In genomic region chr1:60562715-60563114, GRCh38 we compare ENCODE assay signal across 22 cellular contexts.
"Had no signal": no experiment of that assay in that cellular context is flagged by ENCODE, and none has a peak within 500 bp of the region (broad histone marks: within the 10 kb centered on the region; RNA-seq: fewer than 3 reads in every experiment).

No MANE protein-coding gene starts in this region.

- H3K4me3 ChIP-seq: coronary artery, lower lobe of right lung, ovary, psoas muscle, right lobe of liver, suprapubic skin, thyroid gland, vagina had no signal

- H3K27ac ChIP-seq: coronary artery, lower lobe of right lung, ovary, psoas muscle, right lobe of liver, suprapubic skin, thyroid gland, vagina had no signal

- ATAC-seq: effector memory CD8-positive, alpha-beta T cell; left ventricle myocardium superior; lower lobe of right lung; naive thymus-derived CD8-positive, alpha-beta T cell; psoas muscle; right lobe of liver; stimulated activated naive B cell treated with anti-CD40 and anti-IgM and Interleukin-4, amounts not matched to agents 10 μg/mL and 1 μg/mL and 100 μg/mL, for 72 hours had no signal

- H3K9me3 ChIP-seq: lower lobe of right lung, ovary, psoas muscle, right lobe of liver, suprapubic skin, thyroid gland, vagina had no signal

- H3K36me3 ChIP-seq: lower lobe of right lung, ovary, right lobe of liver, suprapubic skin, thyroid gland, vagina had no signal

- DNase-seq: dermis blood vessel endothelial cell; effector memory CD8-positive, alpha-beta T cell; foreskin melanocyte; hypothalamus; immature natural killer cell; left ventricle myocardium superior; lower lobe of right lung; naive thymus-derived CD8-positive, alpha-beta T cell; occipital lobe; ovary; posterior cingulate gyrus; psoas muscle; right lobe of liver; small intestine; stimulated activated CD4-positive, alpha-beta T cell treated with anti-CD3 and anti-CD28 coated beads, Interleukin-15, amount 100 ng/mL, for 24 hours; stimulated activated CD4-positive, alpha-beta T cell treated with anti-CD3 and anti-CD28 coated beads, Interleukin-2, amount 100 ng/mL, for 48 hours; stimulated activated naive B cell treated with anti-CD40 and anti-IgM and Interleukin-4, amounts not matched to agents 10 μg/mL and 1 μg/mL and 100 μg/mL, for 72 hours; thyroid gland; trophoblast cell had no signal

- H3K27me3 ChIP-seq: ovary, right lobe of liver, suprapubic skin, thyroid gland, vagina had no signal

- H3K4me1 ChIP-seq: lower lobe of right lung, psoas muscle, right lobe of liver, suprapubic skin, vagina had no signal
